In the genomic region with DNA sequence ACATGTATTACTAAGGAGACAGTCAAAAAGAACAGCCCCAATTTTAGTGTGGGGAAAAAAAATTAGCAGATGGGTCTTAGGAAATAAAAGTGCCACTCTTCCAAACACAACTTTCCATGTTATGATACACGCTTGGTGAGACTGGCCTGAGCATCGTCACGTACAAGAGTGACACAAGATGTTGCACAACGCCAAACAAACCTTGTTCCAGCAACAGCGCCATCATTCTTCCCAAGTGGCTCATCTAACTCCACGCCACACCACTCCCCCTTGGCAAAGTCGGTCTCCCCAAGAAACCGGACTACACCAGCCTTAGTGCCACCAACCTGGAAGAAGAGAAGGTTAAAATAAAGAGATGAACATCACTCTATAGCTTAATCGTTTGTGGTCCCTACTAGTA, we compare ENCODE assay signal across 19 cellular contexts. TPM values are rescaled to one million over a fixed set of nuclear protein-coding genes. Genes with fewer than 3 reads are reported as not detected.
DNase-seq lines count a peak whose midpoint lies in the region; ATAC-seq and TF ChIP-seq lines count a peak whose summit lies in the region.
"Had no signal": no experiment of that assay in that cellular context is flagged by ENCODE, and none has a peak within 500 bp of the region (broad histone marks: within the 10 kb centered on the region; RNA-seq: fewer than 3 reads in every experiment).

No MANE protein-coding gene starts in this region.

- no peak for TF ChIP-seq POLR2A in lower leg skin (IDR thresholded peaks at IDR 0.05)

- intact Hi-C loops in lower leg skin (cut with DNase I; ENCODE audit: low total_unique reads), result no loop called here

- peaks cover 30% of the 10 kb centered on the region for H3K36me3 ChIP-seq in adipocyte (ENCODE audit: control insufficient read depth, insufficient read depth, low read length, severe bottlenecking)

- DNase-seq in AG20443 (ENCODE audit: low spot score) (peak; percentile 80), adipocyte (ENCODE audit: low read depth) (no peak), lower leg skin (ENCODE audit: low spot score in 2 of 2) (peak; percentile 74 to 90), stromal cell of bone marrow (ENCODE audit: low read depth) (peak; percentile 32), midbrain (lab: John Stamatoyannopoulos, UW) (no peak)
- DNase-seq: activated CD4-positive, alpha-beta memory T cell treated with anti-CD3 and anti-CD28 coated beads for 36 hours; activated CD8-positive, alpha-beta memory T cell treated with anti-CD3 and anti-CD28 coated beads, Interleukin-2, amount 50 U/mL, for 4 hours; caudate nucleus; DND-41; left ventricle myocardium superior; natural killer cell; right cardiac atrium; RPMI8226; stimulated activated naive CD4-positive, alpha-beta T cell treated with Interleukin-2 at 50 U/mL for 16 hours had no signal

- H3K9me3 ChIP-seq in adipocyte (ENCODE audit: control insufficient read depth, low read length), result no peaks in the 10 kb centered on the region
- H3K9me3 ChIP-seq: esophagus muscularis mucosa, SJSA1 had no signal

- H3K4me1 ChIP-seq in adipocyte (ENCODE audit: control insufficient read depth, insufficient read depth, low read length), result peaks cover 36% of the 10 kb centered on the region

- no peak for ATAC-seq in HG03457 (IDR thresholded peaks at IDR 0.05; ENCODE audit: unreplicated experiment)
- no peak for ATAC-seq in HG03520 (IDR thresholded peaks at IDR 0.05; ENCODE audit: unreplicated experiment)
- ATAC-seq: GM12878, left ventricle myocardium superior, natural killer cell, right cardiac atrium had no signal

- H3K9ac ChIP-seq in adipocyte (ENCODE audit: low read length), result no peak overlapping the region

- TF ChIP-seq CTCF in lower leg skin (IDR thresholded peaks at IDR 0.05), result no peak

- H3K4me3 ChIP-seq in adipocyte (ENCODE audit: low read length) (peak overlapping the region; percentile 23), lower leg skin (ENCODE audit: low read depth, poor library complexity, severe bottlenecking) (no peak overlapping the region)
- H3K4me3 ChIP-seq: esophagus muscularis mucosa, GM12878, SJSA1 had no signal

- H3K27me3 ChIP-seq in adipocyte (replicated peaks; ENCODE audit: control insufficient read depth, insufficient read depth, low read length), result no peaks in the 10 kb centered on the region
- H3K27me3 ChIP-seq: esophagus muscularis mucosa, SJSA1 had no signal

- 64 to 75% methylated on average over 9 of the region's 9 CpGs for WGBS in lower leg skin, 2 donors

RNA-seq across cellular contexts. Expression of gene CLIP1, which starts 58.7 kb away (rescaled TPM):
- total RNA-seq in lower leg skin, result 100 to 1,000 TPM; 118 to 164 (median 133) TPM

Comparison
In these comparisons a context has a peak if more than half of its experiments do, and no peak if none do; other contexts are left out.
1. DNase-seq: peak in AG20443 (single experiment), lower leg skin (2 of 2) and stromal cell of bone marrow (single experiment); none in adipocyte (single experiment) and midbrain (single experiment).